ENCODE assay signal across 15 cellular contexts in genomic region chr5:135578305-135578684, GRCh38. TPM values are rescaled to one million over a fixed set of nuclear protein-coding genes. Genes with fewer than 3 reads are reported as not detected.
DNase-seq lines count a peak whose midpoint lies in the region; ATAC-seq, FAIRE-seq and TF ChIP-seq lines count a peak whose summit lies in the region.
"Had no signal": no experiment of that assay in that cellular context is flagged by ENCODE, and none has a peak within 500 bp of the region (broad histone marks: within the 10 kb centered on the region; RNA-seq: fewer than 3 reads in every experiment).

No MANE protein-coding gene starts in this region.

- TF ChIP-seq POLR2A in esophagus squamous epithelium (IDR thresholded peaks at IDR 0.05) (no peak), vagina (IDR thresholded peaks at IDR 0.05) (no peak), GM12891 (IDR thresholded peaks at IDR 0.05; ENCODE audit: low read depth, low read length) (no peak)

- H3K4me1 ChIP-seq in cardiac muscle cell (ENCODE audit: low read depth): no peaks in the 10 kb centered on the region
- H3K4me1 ChIP-seq in esophagus squamous epithelium: peaks cover 8 to 54% (median 11%) of the 10 kb centered on the region in 3 donors
- no peaks in the 10 kb centered on the region for H3K4me1 ChIP-seq in vagina

- peak overlapping the region; percentile 19 for H3K4me3 ChIP-seq in cardiac muscle cell
- H3K4me3 ChIP-seq in esophagus squamous epithelium: peak overlapping the region; percentile 51 to 71 (median 54)
- H3K4me3 ChIP-seq in vagina: peak overlapping the region; percentile 39 to 47
- H3K4me3 ChIP-seq: GM12878, ovary had no signal

- TF ChIP-seq CTCF in cardiac muscle cell (IDR thresholded peaks at IDR 0.05; ENCODE audit: low read depth, low read length): no peak
- TF ChIP-seq CTCF in esophagus squamous epithelium (IDR thresholded peaks at IDR 0.05): no peak
- no peak for TF ChIP-seq CTCF in nephron progenitor cell (IDR thresholded peaks at IDR 0.05)
- no peak for TF ChIP-seq CTCF in vagina (IDR thresholded peaks at IDR 0.05)

- no peaks in the 10 kb centered on the region for H3K36me3 ChIP-seq in cardiac muscle cell
- H3K36me3 ChIP-seq in esophagus squamous epithelium: no peaks in the 10 kb centered on the region
- H3K36me3 ChIP-seq in vagina: no peaks in the 10 kb centered on the region
- H3K36me3 ChIP-seq: ovary had no signal

- no peak overlapping the region for H3K27ac Mint-ChIP-seq in nephron progenitor cell

- peaks cover 58% of the 10 kb centered on the region for H3K27me3 ChIP-seq in cardiac muscle cell
- peaks cover 0 to 88% (median 5%) of the 10 kb centered on the region in 4 donors for H3K27me3 ChIP-seq in esophagus squamous epithelium
- no peaks in the 10 kb centered on the region for H3K27me3 ChIP-seq in vagina
- H3K27me3 ChIP-seq: ovary had no signal

- no peak for FAIRE-seq in GM12891 (lab: Jason Lieb, UNC)
- FAIRE-seq: A204.1, GM12878 had no signal

- DNase-seq in cardiac muscle cell (ENCODE audit: low read depth in 1 of 2, low spot score in 1 of 2) (no peak), left cardiac atrium (no peak), esophagus squamous epithelium (lab: John Stamatoyannopoulos, UW) (no peak), nephron progenitor cell (no peak), vagina (ENCODE audit: extremely low spot score in 2 of 2) (no peak), GM12891 (ENCODE audit: insufficient read length, low spot score) (no peak), putamen (ENCODE audit: low spot score) (no peak), activated gamma-delta T cell treated with Interleukin-2 at 50 U/mL for 16 hours (no peak)
- DNase-seq: NCI-H2029; NCI-H774; ovary; stimulated activated CD4-positive, alpha-beta T cell treated with anti-CD3 and anti-CD28 coated beads, Interleukin-4, amount 100 ng/mL, for 1 hour had no signal

- H3K9me3 Mint-ChIP-seq in nephron progenitor cell: no peaks in the 10 kb centered on the region

- WGBS in esophagus squamous epithelium, 2 donors: 0 to 2% methylated on average over 4 to 10 of the region's 21 CpGs

- no peak for ATAC-seq in left cardiac atrium
- ATAC-seq: GM12878 had no signal

- H3K36me3 Mint-ChIP-seq in nephron progenitor cell (ENCODE audit: low read depth): no peaks in the 10 kb centered on the region

- H3K9me3 ChIP-seq in cardiac muscle cell (ENCODE audit: low read depth): no peaks in the 10 kb centered on the region
- H3K9me3 ChIP-seq in esophagus squamous epithelium: no peaks in the 10 kb centered on the region
- H3K9me3 ChIP-seq in vagina: no peaks in the 10 kb centered on the region
- H3K9me3 ChIP-seq: ovary had no signal

- peaks cover 95% of the 10 kb centered on the region for H3K27me3 Mint-ChIP-seq in nephron progenitor cell (ENCODE audit: low read depth, poor library complexity)

- peaks cover 17% of the 10 kb centered on the region for H3K4me1 Mint-ChIP-seq in nephron progenitor cell

- H3K4me3 Mint-ChIP-seq in nephron progenitor cell: peak overlapping the region; percentile 52

- intact Hi-C loops in left cardiac atrium (cut with DNase I): no loop called here
- intact Hi-C loops in esophagus squamous epithelium (cut with DNase I): no loop called here
- intact Hi-C loops in vagina (cut with DNase I): no loop called here

- H3K27ac ChIP-seq in cardiac muscle cell (no peak overlapping the region), esophagus squamous epithelium (peak overlapping the region; percentile 72 to 75 (median 73)), vagina (peak overlapping the region; percentile 35)
- H3K27ac ChIP-seq: epithelial cell of prostate, ovary had no signal

TF ChIP-seq in GM12891, 5 proteins besides CTCF, POLR2A, EP300 and RAD21:
- TF ChIP-seq POLR2AphosphoS5 (IDR thresholded peaks at IDR 0.05; ENCODE audit: low read depth, low read length) (no peak), SPI1 (IDR thresholded peaks at IDR 0.05; ENCODE audit: low read depth, low read length) (no peak), PAX5 (IDR thresholded peaks at IDR 0.05; ENCODE audit: insufficient read depth, low read length, severe bottlenecking) (no peak), TAF1 (IDR thresholded peaks at IDR 0.05; ENCODE audit: low read depth, low read length) (no peak), POU2F2 (IDR thresholded peaks at IDR 0.05; ENCODE audit: low read depth, low read length) (no peak)

RNA-seq across cellular contexts. Expression of gene CXCL14, which starts 0.5 kb away (rescaled TPM):
- total RNA-seq in cardiac muscle cell: 0.11 and 1.2 TPM in 2 replicates
- 1.1 and 1.9 TPM in 2 replicates for polyA plus RNA-seq in cardiac muscle cell
- 10 to 100 TPM; 11.2 to 11.7 TPM for total RNA-seq in left cardiac atrium
- total RNA-seq in esophagus squamous epithelium: 100 to 1,000 TPM in 2 of 4 donors, 10 to 100 TPM in 2; 23.1 to 160 (median 95.4) TPM
- total RNA-seq in vagina: 62.1 TPM
- polyA plus RNA-seq in GM12891 (2012; ENCODE audit: low read depth, missing spikeins): 0.09 TPM
- total RNA-seq: GM12878 had no signal

RNA-seq across cellular contexts. Expression of gene NEUROG1, which starts 42.5 kb away (rescaled TPM):
- total RNA-seq in cardiac muscle cell (not detected in 2 replicates), left cardiac atrium (not detected), esophagus squamous epithelium (not detected), vagina (not detected)
- polyA plus RNA-seq in cardiac muscle cell: not detected in 2 replicates
- not detected for polyA plus RNA-seq in GM12891 (2012; ENCODE audit: low read depth, missing spikeins)
- total RNA-seq: GM12878, ovary had no signal
- polyA plus RNA-seq: GM12878 had no signal
